19 cellular contexts compared by ENCODE assay signal in the genomic region with DNA sequence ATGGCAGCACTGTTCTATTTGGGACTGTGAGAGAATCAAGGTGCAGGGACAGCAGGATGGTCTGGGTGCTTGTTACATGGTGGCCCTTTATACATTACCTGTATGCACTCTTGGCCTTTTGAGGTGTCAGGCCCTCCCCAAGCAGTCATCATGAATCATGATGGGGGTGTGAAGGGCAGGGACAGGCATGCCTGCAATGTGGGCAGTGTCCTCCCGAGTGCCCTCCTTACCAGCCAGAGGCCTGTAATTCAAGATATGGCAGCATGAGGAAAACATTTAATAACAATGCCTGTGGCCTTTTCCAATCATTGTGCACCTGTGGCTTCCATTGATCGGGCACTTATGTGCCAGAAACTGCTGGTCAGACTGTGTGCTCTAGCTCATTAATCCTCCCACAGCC. TPM values are rescaled to one million over a fixed set of nuclear protein-coding genes. Genes with fewer than 3 reads are reported as not detected.
DNase-seq lines count a peak whose midpoint lies in the region; ATAC-seq and TF ChIP-seq lines count a peak whose summit lies in the region.
"Had no signal": no experiment of that assay in that cellular context is flagged by ENCODE, and none has a peak within 500 bp of the region (broad histone marks: within the 10 kb centered on the region; RNA-seq: fewer than 3 reads in every experiment).

No MANE protein-coding gene starts in this region.

- TF ChIP-seq POLR2A in HCT116 (IDR thresholded peaks at IDR 0.05; ENCODE audit: borderline replicate concordance, extremely low read depth, insufficient read depth, insufficient read length): no peak

- intact Hi-C loops in HCT116 (cut with micrococcal nuclease): no loop called here

- H3K4me2 ChIP-seq in HCT116 (ENCODE audit: low read length): 0 out of 2 replicates have a peak overlapping the region, but pooled peaks have one; percentile 12
- no peak overlapping the region for H3K4me2 ChIP-seq in osteoblast (ENCODE audit: insufficient read depth, low read length)
- H3K4me2 ChIP-seq in GM23248 (ENCODE audit: unreplicated experiment): no peak overlapping the region

- H3K27ac ChIP-seq in HCT116 (ENCODE audit: low read depth, low read length) (no peak overlapping the region), esophagus (ENCODE audit: low read depth in 2 of 2, low read length in 1 of 2) (peak overlapping the region; percentile 79 to 89), osteoblast (ENCODE audit: low read depth, low read length) (no peak overlapping the region), GM23248 (no peak overlapping the region)
- H3K27ac ChIP-seq: SJSA1 had no signal

- no peaks in the 10 kb centered on the region for H3F3A ChIP-seq in GM23248 (ENCODE audit: insufficient read depth)

- H3K4me3 ChIP-seq in HCT116 (replicated peaks in 1 of 2; ENCODE audit: low read depth in 1 of 2, low read length in 2 of 2) (no peak overlapping the region), esophagus (ENCODE audit: low read depth in 1 of 2, low read length in 2 of 2) (no peak overlapping the region), osteoblast (ENCODE audit: insufficient read depth, low read length) (no peak overlapping the region), GM23248 (no peak overlapping the region)
- H3K4me3 ChIP-seq: SJSA1 had no signal

- H3K9ac ChIP-seq in HCT116 (ENCODE audit: low read length) (no peak overlapping the region), GM23248 (no peak overlapping the region)

- no peak for TF ChIP-seq RAD21 in HCT116 (IDR thresholded peaks at IDR 0.05; ENCODE audit: low read depth)

- TF ChIP-seq CTCF in HCT116 (IDR thresholded peaks at IDR 0.05 in 2 of 3, conservative IDR thresholded peaks at IDR 0.05 in 1 of 3; ENCODE audit: borderline replicate concordance in 1 of 3, insufficient read depth in 1 of 3, low read depth in 2 of 3, low read length in 2 of 3) (no peak), osteoblast (IDR thresholded peaks at IDR 0.05; ENCODE audit: extremely low read depth, low read depth, low read length) (no peak)

- H3K79me2 ChIP-seq in HCT116 (ENCODE audit: insufficient read depth, low read length): no peaks in the 10 kb centered on the region
- no peaks in the 10 kb centered on the region for H3K79me2 ChIP-seq in osteoblast (ENCODE audit: insufficient read depth, low read length)
- H3K79me2 ChIP-seq in GM23248 (ENCODE audit: insufficient read depth): no peaks in the 10 kb centered on the region

- CTCF ChIA-PET in HCT116 (lab: Charles Lee): no interaction called here

- H4K20me1 ChIP-seq in HCT116 (ENCODE audit: insufficient read depth) (no peaks in the 10 kb centered on the region), osteoblast (ENCODE audit: insufficient read depth, low read length) (no peaks in the 10 kb centered on the region), GM23248 (ENCODE audit: insufficient read depth) (no peaks in the 10 kb centered on the region)

- H3K4me1 ChIP-seq in HCT116 (ENCODE audit: control insufficient read depth in 1 of 2, insufficient read depth in 2 of 2, low read length in 2 of 2) (peaks cover under 1 to 15% of the 10 kb centered on the region in 2 experiments; a peak in 3 of 4 replicates), esophagus (ENCODE audit: control insufficient read depth in 2 of 2, insufficient read depth in 2 of 2, low read length in 1 of 2) (peaks cover 0 to 16% of the 10 kb centered on the region in 2 donors), osteoblast (ENCODE audit: insufficient read depth, low read length) (no peaks in the 10 kb centered on the region), GM23248 (ENCODE audit: insufficient read depth) (no peaks in the 10 kb centered on the region)
- H3K4me1 ChIP-seq: SJSA1 had no signal

- ATAC-seq in HCT116 (no peak), HG03442 (IDR thresholded peaks at IDR 0.05; ENCODE audit: unreplicated experiment) (no peak)

- no peak for DNase-seq in HCT116 (ENCODE audit: low read depth, low spot score)
- peak; percentile 10 for DNase-seq in LoVo (ENCODE audit: low spot score)
- peak; percentile 74 for DNase-seq in osteoblast (ENCODE audit: insufficient read length, low spot score, missing footprints)
- DNase-seq in KBM-7: no peak
- no peak for DNase-seq in GM23248
- DNase-seq: CD4-positive, alpha-beta T cell; DMS53; H9; MV-4-11; NCI-H1417; NCI-H2029; NCI-H2171 treated with DMSO at 0.1 percent for 48 hours; NCI-H446 treated with DMSO at 0.1 percent for 48 hours; NCI-H748 treated with DMSO at 0.1 percent for 48 hours; RPMI8226 had no signal

- in situ Hi-C loops in KBM-7 (cut with MboI; ENCODE audit: low pct_unique_long_range_greater_than_20kb, low sequenced_read_pairs): loop anchor here (25.0 kb wide), 1 partner anchor 281 kb away; a partner anchor contains a TSS
- in situ Hi-C loops in GM23248 (cut with MboI): no loop called here

- H2AFZ ChIP-seq in HCT116 (ENCODE audit: low read depth, low read length, poor library complexity, severe bottlenecking) (no peak overlapping the region), osteoblast (ENCODE audit: low read length) (no peak overlapping the region), GM23248 (no peak overlapping the region)

- H3K9me2 ChIP-seq in HCT116 (ENCODE audit: insufficient read depth) (no peaks in the 10 kb centered on the region), GM23248 (ENCODE audit: insufficient read depth) (no peaks in the 10 kb centered on the region)

- no peaks in the 10 kb centered on the region for H3K27me3 ChIP-seq in HCT116 (ENCODE audit: insufficient read depth, low read length)
- H3K27me3 ChIP-seq in esophagus (ENCODE audit: control insufficient read depth in 1 of 2, insufficient read depth in 2 of 2, low read length in 2 of 2): no peaks in the 10 kb centered on the region
- H3K27me3 ChIP-seq in osteoblast (ENCODE audit: insufficient read depth, low read length): no peaks in the 10 kb centered on the region
- no peaks in the 10 kb centered on the region for H3K27me3 ChIP-seq in GM23248 (replicated peaks; ENCODE audit: insufficient read depth)
- H3K27me3 ChIP-seq: SJSA1 had no signal

- H3K9me3 ChIP-seq in HCT116 (ENCODE audit: control insufficient read depth in 1 of 2, insufficient read depth in 1 of 2, low read depth in 1 of 2, low read length in 2 of 2) (no peaks in the 10 kb centered on the region), esophagus (ENCODE audit: control insufficient read depth in 2 of 2, insufficient read depth in 1 of 2, low read depth in 1 of 2, low read length in 1 of 2) (no peaks in the 10 kb centered on the region), osteoblast (ENCODE audit: low read depth, low read length) (no peaks in the 10 kb centered on the region), GM23248 (ENCODE audit: low read depth) (no peaks in the 10 kb centered on the region)
- H3K9me3 ChIP-seq: SJSA1 had no signal

- 0 out of 4 replicates have a peak, but pooled peaks cover 0 to 3% of the 10 kb centered on the region in 2 experiments for H3K36me3 ChIP-seq in HCT116 (ENCODE audit: control insufficient read depth in 1 of 2, insufficient read depth in 2 of 2, low read length in 2 of 2)
- peaks cover 0 to 17% of the 10 kb centered on the region in 2 donors for H3K36me3 ChIP-seq in esophagus (ENCODE audit: control insufficient read depth in 2 of 2, insufficient read depth in 2 of 2, low read length in 1 of 2)
- no peaks in the 10 kb centered on the region for H3K36me3 ChIP-seq in osteoblast (ENCODE audit: insufficient read depth, low read length)
- H3K36me3 ChIP-seq in GM23248 (ENCODE audit: low read depth): 0 out of 2 replicates have a peak, but pooled peaks cover 3% of the 10 kb centered on the region
- H3K36me3 ChIP-seq: SJSA1 had no signal

- WGBS in esophagus, 2 donors: 70 to 86% methylated on average over 2 of the region's 2 CpGs
- 95 to 98% methylated on average over 2 of the region's 2 CpGs for WGBS in GM23248 (ENCODE audit: low coverage in 1 of 2, low lambda C conversion rate in 2 of 2, missing lambda C conversion rate in 2 of 2), 2 experiments

- POLR2A ChIA-PET in HCT116 (lab: Charles Lee): no interaction called here

- RAD21 ChIA-PET in HCT116 (lab: Charles Lee; ENCODE audit: low non-redundant PET in 1 of 2, low total read pairs in 2 of 2, uncharacterized antibody in 2 of 2, unreplicated experiment in 2 of 2): no interaction called here

- BruUV-seq in HCT116 (replicated peaks; lab: Mats Ljungman, UMichigan): no TSS peak

TF ChIP-seq in HCT116, 20 proteins besides CTCF, POLR2A, EP300 and RAD21 (continues in another document):
- TF ChIP-seq, protein P1, sequence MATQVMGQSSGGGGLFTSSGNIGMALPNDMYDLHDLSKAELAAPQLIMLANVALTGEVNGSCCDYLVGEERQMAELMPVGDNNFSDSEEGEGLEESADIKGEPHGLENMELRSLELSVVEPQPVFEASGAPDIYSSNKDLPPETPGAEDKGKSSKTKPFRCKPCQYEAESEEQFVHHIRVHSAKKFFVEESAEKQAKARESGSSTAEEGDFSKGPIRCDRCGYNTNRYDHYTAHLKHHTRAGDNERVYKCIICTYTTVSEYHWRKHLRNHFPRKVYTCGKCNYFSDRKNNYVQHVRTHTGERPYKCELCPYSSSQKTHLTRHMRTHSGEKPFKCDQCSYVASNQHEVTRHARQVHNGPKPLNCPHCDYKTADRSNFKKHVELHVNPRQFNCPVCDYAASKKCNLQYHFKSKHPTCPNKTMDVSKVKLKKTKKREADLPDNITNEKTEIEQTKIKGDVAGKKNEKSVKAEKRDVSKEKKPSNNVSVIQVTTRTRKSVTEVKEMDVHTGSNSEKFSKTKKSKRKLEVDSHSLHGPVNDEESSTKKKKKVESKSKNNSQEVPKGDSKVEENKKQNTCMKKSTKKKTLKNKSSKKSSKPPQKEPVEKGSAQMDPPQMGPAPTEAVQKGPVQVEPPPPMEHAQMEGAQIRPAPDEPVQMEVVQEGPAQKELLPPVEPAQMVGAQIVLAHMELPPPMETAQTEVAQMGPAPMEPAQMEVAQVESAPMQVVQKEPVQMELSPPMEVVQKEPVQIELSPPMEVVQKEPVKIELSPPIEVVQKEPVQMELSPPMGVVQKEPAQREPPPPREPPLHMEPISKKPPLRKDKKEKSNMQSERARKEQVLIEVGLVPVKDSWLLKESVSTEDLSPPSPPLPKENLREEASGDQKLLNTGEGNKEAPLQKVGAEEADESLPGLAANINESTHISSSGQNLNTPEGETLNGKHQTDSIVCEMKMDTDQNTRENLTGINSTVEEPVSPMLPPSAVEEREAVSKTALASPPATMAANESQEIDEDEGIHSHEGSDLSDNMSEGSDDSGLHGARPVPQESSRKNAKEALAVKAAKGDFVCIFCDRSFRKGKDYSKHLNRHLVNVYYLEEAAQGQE (IDR thresholded peaks at IDR 0.05; ENCODE audit: low read depth): no peak
- no peak for TF ChIP-seq CEBPB (IDR thresholded peaks at IDR 0.05; ENCODE audit: low read depth)
- no peak for TF ChIP-seq ZFX (IDR thresholded peaks at IDR 0.05)
- no peak for TF ChIP-seq EGR1 (IDR thresholded peaks at IDR 0.05; ENCODE audit: low read depth)
- no peak for TF ChIP-seq EZH2 (IDR thresholded peaks at IDR 0.05)

RNA-seq across cellular contexts. Expression of a gene that starts 25.5 kb away (rescaled TPM):
- total RNA-seq in HCT116 (2021; ENCODE audit: unreplicated experiment) (1.9 TPM), osteoblast (0.29 and 0.36 TPM in 2 replicates)
- 1.5 TPM in 2 replicates for polyA plus RNA-seq in HCT116 (2012)
- polyA plus RNA-seq in esophagus (1 to 10 TPM; 1.2 to 6.3 TPM), GM23248 (2016; fragmentation: Nextera tagmentation; extraction: Ambion mirVana) (0.15 and 0.16 TPM in 2 replicates)
- 0.13 TPM in 1 of 2 replicates, not detected in the other for total RNA-seq in GM23248 (2014; rRNA removed; shearing (Covaris generic))
- polyA plus RNA-seq: IgD-negative memory B cell had no signal

Comparison
In these comparisons a context has a peak if more than half of its experiments do, and no peak if none do; other contexts are left out.
1. DNase-seq: peak in LoVo (single experiment) and osteoblast (single experiment); none in HCT116 (single experiment), KBM-7 (single experiment) and GM23248 (single experiment).
2. H3K27ac ChIP-seq: peak in esophagus (2 of 2); none in HCT116 (single experiment), osteoblast (single experiment) and GM23248 (single experiment).